Comparison of ENCODE assay signal across 17 cellular contexts in the genomic region with DNA sequence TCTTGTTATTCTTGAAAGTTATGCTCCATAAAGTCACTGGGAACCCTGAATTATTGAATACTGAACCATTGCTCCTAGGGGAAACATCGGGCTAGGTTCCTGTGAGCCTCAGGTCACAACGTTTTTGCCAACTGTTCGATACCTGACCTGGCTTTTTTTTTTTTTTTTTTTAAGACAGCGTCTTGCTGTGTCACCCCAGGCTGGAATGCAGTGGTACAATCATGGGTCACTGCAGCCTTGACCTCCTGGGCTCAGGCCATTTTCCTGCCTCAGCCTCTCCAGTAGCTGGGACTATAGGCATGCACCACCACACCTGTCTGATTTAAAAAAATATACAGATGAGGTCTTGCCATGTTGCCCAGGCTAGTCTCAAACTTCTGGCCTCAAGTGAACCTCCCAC.
"Had no signal": no experiment of that assay in that cellular context is flagged by ENCODE, and none has a peak within 500 bp of the region (broad histone marks: within the 10 kb centered on the region; RNA-seq: fewer than 3 reads in every experiment).

No MANE protein-coding gene starts in this region.

- H3K9me3 ChIP-seq: left lung, lower lobe of right lung, ovary, tibial nerve, uterus had no signal

- H3K36me3 ChIP-seq: left lung, lower lobe of right lung, ovary, tibial nerve, uterus had no signal

- H3K27me3 ChIP-seq: left lung, ovary, tibial nerve, uterus had no signal

- DNase-seq: hippocampal formation; kidney glomerular epithelial cell; left colon; left lung; lower lobe of right lung; mammary epithelial cell; mesendoderm; naive thymus-derived CD4-positive, alpha-beta T cell; ovary; retina; stimulated activated CD4-positive, alpha-beta T cell treated with anti-CD3 and anti-CD28 coated beads, Interleukin-2, amount 100 ng/mL, for 24 hours; stimulated activated CD4-positive, alpha-beta T cell treated with anti-CD3 and anti-CD28 coated beads, Interleukin-4, amount 100 ng/mL, for 1 hour; stimulated activated naive B cell treated with anti-CD40 and anti-IgM and Interleukin-4, amounts not matched to agents 10 μg/mL and 1 μg/mL and 100 μg/mL, for 72 hours; substantia nigra; uterus had no signal

- H3K4me2 ChIP-seq: smooth muscle cell had no signal

- H3K27ac ChIP-seq: left lung, lower lobe of right lung, ovary, tibial nerve, uterus had no signal

- H3K4me3 ChIP-seq: left lung, lower lobe of right lung, ovary, smooth muscle cell, tibial nerve, uterus had no signal
